Comparison of ENCODE assay signal across 16 cellular contexts in the genomic region with DNA sequence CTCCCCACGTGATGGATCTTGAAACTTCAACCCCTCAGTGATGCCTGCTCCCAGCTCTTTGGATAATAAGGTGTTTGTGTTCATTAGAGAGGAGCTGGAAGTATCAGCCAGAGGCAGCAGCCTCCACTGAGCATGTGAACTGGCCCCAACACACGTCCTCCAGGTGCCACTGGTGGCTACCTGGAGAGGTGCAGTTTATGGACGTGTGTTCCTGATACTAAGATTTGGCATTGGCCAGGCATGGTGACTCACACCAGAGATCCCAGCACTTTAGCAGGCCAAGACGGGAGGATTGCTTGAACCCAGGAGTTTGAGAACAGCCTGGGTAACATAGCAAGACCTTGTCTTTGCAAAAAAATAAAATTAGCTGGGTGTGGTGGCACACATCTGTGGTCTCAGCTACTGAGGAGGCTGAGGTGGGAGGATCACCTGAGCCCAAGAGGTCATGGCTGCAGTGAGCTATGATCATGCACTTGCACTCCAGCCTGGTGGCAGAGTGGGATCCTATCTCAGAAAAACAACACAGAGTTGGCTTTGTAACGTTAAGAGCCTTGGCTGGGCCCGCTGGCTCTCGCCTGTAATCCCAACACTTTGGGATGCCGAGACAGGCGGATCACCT.
"Had no signal": no experiment of that assay in that cellular context is flagged by ENCODE, and none has a peak within 500 bp of the region (broad histone marks: within the 10 kb centered on the region; RNA-seq: fewer than 3 reads in every experiment).

No MANE protein-coding gene starts in this region.

- H2AFZ ChIP-seq: neural progenitor cell had no signal

- H3K27ac ChIP-seq: ascending aorta, esophagus squamous epithelium, heart right ventricle, lower lobe of right lung, neural progenitor cell, sigmoid colon, WERI-Rb-1 had no signal

- H3K9ac ChIP-seq: neural progenitor cell had no signal

- H3K4me3 ChIP-seq: ascending aorta, esophagus squamous epithelium, heart right ventricle, lower lobe of right lung, neural progenitor cell, sigmoid colon had no signal

- H3K9me3 ChIP-seq: ascending aorta, heart right ventricle, lower lobe of right lung, sigmoid colon had no signal

- DNase-seq: activated gamma-delta T cell treated with Interleukin-2 at 50 U/mL for 16 hours; activated T-cell treated with anti-CD3 and anti-CD28 coated beads, Interleukin-2, amount 50 U/mL, for 1 hour; effector memory CD4-positive, alpha-beta T cell; esophagus squamous epithelium; heart right ventricle; lower lobe of right lung; naive thymus-derived CD4-positive, alpha-beta T cell; sigmoid colon; stimulated activated CD4-positive, alpha-beta T cell treated with anti-CD3 and anti-CD28 coated beads, Interleukin-2, amount 100 ng/mL, for 48 hours; stimulated activated CD8-positive, alpha-beta memory T cell treated with anti-CD3 and anti-CD28 coated beads, Interleukin-4, amount 100 ng/mL, for 48 hours; stimulated activated naive B cell treated with anti-CD40 and anti-IgM and Interleukin-4, amounts not matched to agents 10 μg/mL and 1 μg/mL and 100 μg/mL, for 72 hours; T-helper 1 cell; WERI-Rb-1 had no signal

- H3K4me1 ChIP-seq: ascending aorta, heart right ventricle, lower lobe of right lung, neural progenitor cell, sigmoid colon had no signal

- H3K4me2 ChIP-seq: neural progenitor cell had no signal

- H3K27me3 ChIP-seq: ascending aorta, esophagus squamous epithelium, heart right ventricle, neural progenitor cell, sigmoid colon had no signal

- H3K36me3 ChIP-seq: neural progenitor cell, WERI-Rb-1 had no signal

- ATAC-seq: activated naive CD4-positive, alpha-beta T cell treated with anti-CD3 and anti-CD28 coated beads, Interleukin-2, amount 50 U/mL, for 72 hours; heart right ventricle; naive thymus-derived CD4-positive, alpha-beta T cell; stimulated activated naive B cell treated with anti-CD40 and anti-IgM and Interleukin-4, amounts not matched to agents 10 μg/mL and 1 μg/mL and 100 μg/mL, for 72 hours had no signal
